Comparison of ENCODE assay signal across 25 cellular contexts in the genomic region with DNA sequence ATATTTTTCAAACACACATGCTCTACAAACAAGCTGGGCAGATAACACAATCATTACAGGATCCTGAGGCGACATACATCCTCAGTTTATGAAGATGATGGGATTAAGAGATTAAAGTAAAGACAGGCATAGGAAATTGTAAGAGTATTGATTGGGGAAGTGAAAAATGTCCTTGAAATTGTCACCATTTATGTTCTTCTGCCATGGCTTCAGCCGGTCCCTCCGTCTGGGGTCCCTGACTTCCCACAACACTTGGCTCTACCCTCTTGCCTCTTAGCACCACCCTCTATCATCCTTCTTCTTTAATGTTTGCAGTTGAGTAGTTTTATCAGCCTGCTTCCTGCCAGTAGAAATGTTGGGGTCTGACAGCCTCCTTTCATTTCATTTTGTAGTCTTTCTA.
"Had no signal": no experiment of that assay in that cellular context is flagged by ENCODE, and none has a peak within 500 bp of the region (broad histone marks: within the 10 kb centered on the region; RNA-seq: fewer than 3 reads in every experiment).

No MANE protein-coding gene starts in this region.

- H3K9me3 ChIP-seq: suprapubic skin, testis, thoracic aorta, thyroid gland, upper lobe of right lung, vagina had no signal

- H3K27ac ChIP-seq: stomach, suprapubic skin, testis, thoracic aorta, thyroid gland, tibial artery, tibial nerve, transverse colon, upper lobe of left lung, upper lobe of right lung, uterus, vagina had no signal

- H3K4me1 ChIP-seq: stomach, transverse colon, upper lobe of left lung, upper lobe of right lung, uterus had no signal

- DNase-seq: stimulated activated CD4-positive, alpha-beta T cell treated with anti-CD3 and anti-CD28 coated beads, Interleukin-2, amount 100 ng/mL, for 48 hours; stimulated activated CD4-positive, alpha-beta T cell treated with anti-CD3 and anti-CD28 coated beads, Interleukin-4, amount 100 ng/mL, for 24 hours; stimulated activated CD4-positive, alpha-beta T cell treated with anti-CD3 and anti-CD28 coated beads, Interleukin-4, amount 100 ng/mL, for 4 hours; stimulated activated CD8-positive, alpha-beta memory T cell treated with anti-CD3 and anti-CD28 coated beads, Interleukin-4, amount 100 ng/mL, for 48 hours; stimulated activated naive B cell treated with anti-CD40 and anti-IgM and Interleukin-4, amounts not matched to agents 10 μg/mL and 1 μg/mL and 100 μg/mL, for 72 hours; stimulated activated naive CD4-positive, alpha-beta T cell; stimulated activated naive CD4-positive, alpha-beta T cell treated with Interleukin-2 at 50 U/mL for 16 hours; stimulated activated naive CD8-positive, alpha-beta T cell treated with anti-CD3 and anti-CD28 coated beads, Interleukin-15, amount 100 ng/mL, for 72 hours; stimulated activated naive CD8-positive, alpha-beta T cell treated with anti-CD3 and anti-CD28 coated beads, Interleukin-15, Interleukin-2, amounts not matched to agents 100 U/mL and 50 U/mL, for 24 hours; stomach; substantia nigra; testis; thyroid gland; tibial artery; transverse colon; upper lobe of left lung; upper lobe of right lung; uterus had no signal

- H3K4me3 ChIP-seq: stomach, suprapubic skin, testis, thoracic aorta, thyroid gland, tibial artery, tibial nerve, transverse colon, upper lobe of left lung, upper lobe of right lung, uterus, vagina had no signal

- ATAC-seq: stimulated activated effector memory CD8-positive, alpha-beta T cell treated with anti-CD3 and anti-CD28 coated beads, Interleukin-12 subunit alpha, Interleukin-12 subunit beta, amount 100 ng/mL, for 72 hours; stimulated activated memory B cell treated with anti-CD40 and anti-IgM and Interleukin-4, amounts not matched to agents 10 μg/mL and 1 μg/mL and 100 μg/mL, for 72 hours; stimulated activated naive B cell treated with anti-CD40 and anti-IgM and Interleukin-4, amounts not matched to agents 10 μg/mL and 1 μg/mL and 100 μg/mL, for 72 hours; stimulated activated naive CD8-positive, alpha-beta T cell treated with anti-CD3 and anti-CD28 coated beads, Interleukin-15, amount 100 ng/mL, for 72 hours; stimulated activated naive CD8-positive, alpha-beta T cell treated with anti-CD3 and anti-CD28 coated beads, Interleukin-15, Interleukin-2, amounts not matched to agents 100 U/mL and 50 U/mL, for 24 hours; upper lobe of right lung had no signal

- H3K27me3 ChIP-seq: testis, thyroid gland, tibial artery, tibial nerve, transverse colon, upper lobe of left lung, upper lobe of right lung, uterus, vagina had no signal

- FAIRE-seq: urothelium cell line had no signal

- H3K36me3 ChIP-seq: stomach, suprapubic skin, thoracic aorta, thyroid gland, tibial artery, tibial nerve, transverse colon, upper lobe of left lung, upper lobe of right lung, uterus, vagina had no signal
